In genomic region chr1:219415915-219416314, GRCh38 we compare ENCODE assay signal across 13 cellular contexts.
"Had no signal": no experiment of that assay in that cellular context is flagged by ENCODE, and none has a peak within 500 bp of the region (broad histone marks: within the 10 kb centered on the region; RNA-seq: fewer than 3 reads in every experiment).

No MANE protein-coding gene starts in this region.

- H3K36me3 ChIP-seq: stomach, suprapubic skin, thoracic aorta, thyroid gland, tibial artery, tibial nerve, transverse colon, upper lobe of left lung, upper lobe of right lung, uterus, vagina had no signal

- H3K4me3 ChIP-seq: stomach, suprapubic skin, testis, thoracic aorta, thyroid gland, tibial artery, tibial nerve, transverse colon, upper lobe of left lung, upper lobe of right lung, uterus, vagina had no signal

- H3K27ac ChIP-seq: stomach, suprapubic skin, testis, thoracic aorta, thyroid gland, tibial artery, tibial nerve, transverse colon, upper lobe of left lung, upper lobe of right lung, uterus, vagina had no signal

- DNase-seq: upper lobe of right lung had no signal

- H3K9me3 ChIP-seq: stomach, suprapubic skin, testis, thoracic aorta, thyroid gland, tibial artery, tibial nerve, transverse colon, upper lobe of left lung, upper lobe of right lung, uterus, vagina had no signal

- H3K27me3 ChIP-seq: stomach, suprapubic skin, testis, thyroid gland, tibial artery, tibial nerve, transverse colon, upper lobe of left lung, upper lobe of right lung, uterus, vagina had no signal

- FAIRE-seq: urothelium cell line had no signal

- H3K4me1 ChIP-seq: stomach, suprapubic skin, testis, thyroid gland, tibial artery, transverse colon, upper lobe of left lung, upper lobe of right lung, uterus, vagina had no signal
